8 cellular contexts compared by ENCODE assay signal in genomic region chr22:37021710-37022482, GRCh38. TPM values are rescaled to one million over a fixed set of nuclear protein-coding genes. Genes with fewer than 3 reads are reported as not detected.
DNase-seq lines count a peak whose midpoint lies in the region; ATAC-seq and TF ChIP-seq lines count a peak whose summit lies in the region.

No MANE protein-coding gene starts in this region.

- H3K9ac ChIP-seq in NT2/D1 (ENCODE audit: insufficient read length, low read depth) = peak overlapping the region; percentile 58

- DNase-seq in GDM1 (lab: John Stamatoyannopoulos, UW) = peak; percentile 31
- peak; percentile 38 for DNase-seq in NT2/D1 (ENCODE audit: low read depth, low spot score)
- peak; percentile 33 for DNase-seq in activated T-helper 1 cell treated with Interleukin-2 at 50 U/mL for 16 hours (ENCODE audit: low read depth)
- DNase-seq in foreskin keratinocyte = no peak
- DNase-seq in retina = peak; percentile 44
- no peak for DNase-seq in SHP77 treated with DMSO at 0.1 percent for 48 hours (lab: John Stamatoyannopoulos, UW)

- no peaks in the 10 kb centered on the region for H3K9me3 ChIP-seq in NT2/D1 (ENCODE audit: insufficient read depth, low read length)

- no peak overlapping the region for H3K4me3 ChIP-seq in NT2/D1 (ENCODE audit: insufficient read length, low read depth)

- peaks cover 55% of the 10 kb centered on the region for H3K36me3 ChIP-seq in NT2/D1 (ENCODE audit: insufficient read depth, insufficient read length, low read length)

- H3K27me3 ChIP-seq in NT2/D1 (ENCODE audit: insufficient read depth, insufficient read length) (no peaks in the 10 kb centered on the region), foreskin keratinocyte (no peaks in the 10 kb centered on the region)

- H3K4me1 ChIP-seq in NT2/D1 (ENCODE audit: insufficient read depth, insufficient read length) (peaks cover 26% of the 10 kb centered on the region), foreskin keratinocyte (no peaks in the 10 kb centered on the region)

- peak; percentile 71 for TF ChIP-seq CTCF in foreskin keratinocyte (conservative IDR thresholded peaks at IDR 0.05)

- no peak for ATAC-seq in foreskin keratinocyte
- ATAC-seq in GM18907 (IDR thresholded peaks at IDR 0.05; ENCODE audit: unreplicated experiment) = no peak
- ATAC-seq in GM21381 (IDR thresholded peaks at IDR 0.05; ENCODE audit: unreplicated experiment) = no peak

- H3K27ac ChIP-seq in foreskin keratinocyte = no peak overlapping the region

RNA-seq across cellular contexts. Expression of gene MPST, which starts 2.4 kb away (rescaled TPM):
- 57.5 and 62.6 TPM in 2 replicates for total RNA-seq in foreskin keratinocyte
- polyA plus RNA-seq in foreskin keratinocyte = 82.2 TPM in 2 replicates

RNA-seq across cellular contexts. Expression of gene TST, which starts 2.6 kb away (rescaled TPM):
- 18.1 and 19.7 TPM in 2 replicates for total RNA-seq in foreskin keratinocyte
- polyA plus RNA-seq in foreskin keratinocyte = 23.2 and 26.2 TPM in 2 replicates

RNA-seq across cellular contexts. Expression of gene KCTD17, which starts 29.6 kb away (rescaled TPM):
- total RNA-seq in foreskin keratinocyte = 19.6 and 24.7 TPM in 2 replicates
- 22.8 and 25.9 TPM in 2 replicates for polyA plus RNA-seq in foreskin keratinocyte

Comparison
In these comparisons a context has a peak if more than half of its experiments do, and no peak if none do; other contexts are left out.
1. DNase-seq: peak in GDM1 (single experiment), NT2/D1 (single experiment), activated T-helper 1 cell treated with Interleukin-2 at 50 U/mL for 16 hours (single experiment) and retina (single experiment); none in foreskin keratinocyte (0 of 2) and SHP77 treated with DMSO at 0.1 percent for 48 hours (single experiment).